22 cellular contexts compared by ENCODE assay signal in genomic region chr20:34624628-34625027, GRCh38. TPM values are rescaled to one million over a fixed set of nuclear protein-coding genes. Genes with fewer than 3 reads are reported as not detected.
DNase-seq lines count a peak whose midpoint lies in the region; ATAC-seq, FAIRE-seq and TF ChIP-seq lines count a peak whose summit lies in the region.
"Had no signal": no experiment of that assay in that cellular context is flagged by ENCODE, and none has a peak within 500 bp of the region (broad histone marks: within the 10 kb centered on the region; RNA-seq: fewer than 3 reads in every experiment).

No MANE protein-coding gene starts in this region.

- POLR2A ChIA-PET in HepG2 (lab: Yijun Ruan, JAX): interaction anchor here (0.7 kb wide), 1 partner anchor 87 kb away, joined by 5 read pairs; no protein-coding TSS in a partner anchor

- BruUV-seq in HepG2 (replicated peaks; lab: Mats Ljungman, UMichigan): no TSS peak

- 75% methylated on average over 3 of the region's 3 CpGs for WGBS in HepG2 (ENCODE audit: low lambda C conversion rate)
- WGBS in right lobe of liver (ENCODE audit: insufficient coverage, low coverage, low lambda C conversion rate, missing lambda C conversion rate): 87% methylated on average over 3 of the region's 3 CpGs
- WGBS in esophagus squamous epithelium, 2 donors: 53 to 63% methylated on average over 2 to 3 of the region's 3 CpGs

- H4K20me1 ChIP-seq in HepG2 (ENCODE audit: insufficient read depth, low read length): no peaks in the 10 kb centered on the region
- H4K20me1 ChIP-seq: BLaER1 had no signal

- H3K79me2 ChIP-seq in HepG2 (ENCODE audit: insufficient read depth, low read length): no peaks in the 10 kb centered on the region

- H3K27ac ChIP-seq in HepG2 (ENCODE audit: extremely low read length, insufficient read depth, low read length) (peak overlapping the region; percentile 30), right lobe of liver (no peak overlapping the region), esophagus squamous epithelium (peak overlapping the region; percentile 40 to 80 (median 70))
- H3K27ac ChIP-seq: BLaER1, pancreas, sigmoid colon, upper lobe of right lung had no signal

- no peak overlapping the region for H3K4me3 Mint-ChIP-seq in glutamatergic neuron (ENCODE audit: unreplicated experiment)
- H3K4me3 Mint-ChIP-seq: activated naive CD4-positive, alpha-beta T cell treated with anti-CD3 and anti-CD28 coated beads, Interleukin-2, amount 50 U/mL, for 24 hours; activated T-cell treated with anti-CD3 and anti-CD28 coated beads, Interleukin-2, amount 50 U/mL, for 72 hours; natural killer cell; T-helper 1 cell treated with Interleukin-12 subunit alpha and Interleukin-12 subunit beta and Interleukin-4 antibody, amounts not matched to agents 30 μg/mL and 1 μg/mL, for 36 hours had no signal

- intact Hi-C loops in HepG2 (cut with micrococcal nuclease; ENCODE audit: unreplicated experiment): loop anchor here (5.0 kb wide), 1 partner anchor 78 kb away; the partner anchor contains the start of gene TP53INP2
- intact Hi-C loops in right lobe of liver (cut with DNase I): no loop called here
- intact Hi-C loops in esophagus squamous epithelium (cut with DNase I): no loop called here

- no peak for TF ChIP-seq RAD21 in HepG2 (CRISPR knock-in tag; IDR thresholded peaks at IDR 0.05)

- no peaks in the 10 kb centered on the region for H3K4me1 Mint-ChIP-seq in glutamatergic neuron (ENCODE audit: low read depth, unreplicated experiment)

- H3K4me3 ChIP-seq in HepG2 (replicated peaks in 1 of 3; ENCODE audit: insufficient read depth in 1 of 3, low read depth in 2 of 3, low read length in 3 of 3) (no peak overlapping the region), right lobe of liver (no peak overlapping the region), esophagus squamous epithelium (no peak overlapping the region)
- H3K4me3 ChIP-seq: BLaER1, pancreas, sigmoid colon, upper lobe of right lung had no signal

- H2AFZ ChIP-seq in HepG2 (ENCODE audit: low read length): no peak overlapping the region

- no peak for TF ChIP-seq POLR2A in HepG2 (IDR thresholded peaks at IDR 0.05; ENCODE audit: insufficient read depth in 1 of 2, low read depth in 2 of 2, low read length in 2 of 2)
- no peak for TF ChIP-seq POLR2A in right lobe of liver (IDR thresholded peaks at IDR 0.05)
- TF ChIP-seq POLR2A in esophagus squamous epithelium (IDR thresholded peaks at IDR 0.05): no peak

- DNase-seq in HepG2 (ENCODE audit: low spot score): no peak
- no peak for DNase-seq in right lobe of liver
- DNase-seq in NCI-H510A treated with DMSO at 0.1 percent for 48 hours (lab: John Stamatoyannopoulos, UW): peak; percentile 39
- no peak for DNase-seq in esophagus squamous epithelium (lab: John Stamatoyannopoulos, UW)
- DNase-seq in glutamatergic neuron: no peak
- no peak for DNase-seq in middle frontal gyrus (ENCODE audit: extremely low spot score, low spot score)
- DNase-seq: activated CD4-positive, alpha-beta T cell treated with anti-CD3 and anti-CD28 coated beads for 48 hours; activated T-cell treated with anti-CD3 and anti-CD28 coated beads, Interleukin-2, amount 50 U/mL, for 72 hours; aorta; Calu3; effector CD4-positive, alpha-beta T cell; left cardiac atrium; natural killer cell; NCI-H187; pancreas; sigmoid colon; upper lobe of right lung had no signal

- peaks cover 4% of the 10 kb centered on the region for H3K36me3 Mint-ChIP-seq in glutamatergic neuron (ENCODE audit: unreplicated experiment)
- H3K36me3 Mint-ChIP-seq: natural killer cell had no signal

- TF ChIP-seq EP300 in HepG2 (IDR thresholded peaks at IDR 0.05; ENCODE audit: low read depth in 2 of 2, low read length in 2 of 2): no peak
- TF ChIP-seq EP300 in HepG2 (CRISPR knock-in tag; IDR thresholded peaks at IDR 0.05; ENCODE audit: borderline replicate concordance): no peak

- H3K27me3 Mint-ChIP-seq in glutamatergic neuron (ENCODE audit: unreplicated experiment): peaks cover 3% of the 10 kb centered on the region
- H3K27me3 Mint-ChIP-seq: activated naive CD4-positive, alpha-beta T cell treated with anti-CD3 and anti-CD28 coated beads, Interleukin-2, amount 50 U/mL, for 24 hours had no signal

- no peak overlapping the region for H3K9ac ChIP-seq in HepG2 (ENCODE audit: insufficient read depth, low read depth, low read length)
- H3K9ac ChIP-seq: BLaER1 had no signal

- CTCF ChIA-PET in HepG2 (lab: Yijun Ruan, JAX; ENCODE audit: low intra/inter-chr PET ratio, low total read pairs): no interaction called here

- no peak for ATAC-seq in HepG2
- no peak for ATAC-seq in right lobe of liver
- ATAC-seq in HG02588 (IDR thresholded peaks at IDR 0.05; ENCODE audit: unreplicated experiment): no peak
- no peak for ATAC-seq in HG03196 (IDR thresholded peaks at IDR 0.05; ENCODE audit: unreplicated experiment)
- ATAC-seq: activated T-cell treated with anti-CD3 and anti-CD28 coated beads, Interleukin-2, amount 50 U/mL, for 72 hours; left cardiac atrium; natural killer cell; pancreas; upper lobe of right lung had no signal

- H3K9me3 Mint-ChIP-seq in glutamatergic neuron (ENCODE audit: unreplicated experiment): no peaks in the 10 kb centered on the region
- H3K9me3 Mint-ChIP-seq: activated naive CD4-positive, alpha-beta T cell treated with anti-CD3 and anti-CD28 coated beads, Interleukin-2, amount 50 U/mL, for 24 hours; activated T-cell treated with anti-CD3 and anti-CD28 coated beads, Interleukin-2, amount 50 U/mL, for 72 hours; natural killer cell; T-helper 1 cell treated with Interleukin-12 subunit alpha and Interleukin-12 subunit beta and Interleukin-4 antibody, amounts not matched to agents 30 μg/mL and 1 μg/mL, for 36 hours had no signal

- in situ Hi-C loops in HepG2 (cut with HindIII; ENCODE audit: extremely low pct_ligation_motif_present, low pct_unique_long_range_greater_than_20kb): loop anchor here (5.0 kb wide), 1 partner anchor 53 kb away; the partner anchor contains the start of gene PIGU

- H3K27me3 ChIP-seq in HepG2 (ENCODE audit: control insufficient read depth in 1 of 2, insufficient read depth in 2 of 2, low read length in 2 of 2) (no peaks in the 10 kb centered on the region), right lobe of liver (no peaks in the 10 kb centered on the region), esophagus squamous epithelium (no peaks in the 10 kb centered on the region)
- H3K27me3 ChIP-seq: BLaER1, pancreas, sigmoid colon, upper lobe of right lung had no signal

- H3K36me3 ChIP-seq in HepG2 (replicated peaks in 1 of 2; ENCODE audit: control insufficient read depth in 1 of 2, insufficient read depth in 2 of 2, low read length in 2 of 2): peaks cover 4 to 28% of the 10 kb centered on the region in 2 experiments
- no peaks in the 10 kb centered on the region for H3K36me3 ChIP-seq in right lobe of liver
- H3K36me3 ChIP-seq in esophagus squamous epithelium: peaks cover 0 to 24% (median 0%) of the 10 kb centered on the region in 3 donors
- H3K36me3 ChIP-seq: pancreas, upper lobe of right lung had no signal

- no peak overlapping the region for H3K27ac Mint-ChIP-seq in glutamatergic neuron (ENCODE audit: unreplicated experiment)
- H3K27ac Mint-ChIP-seq: activated naive CD4-positive, alpha-beta T cell treated with anti-CD3 and anti-CD28 coated beads, Interleukin-2, amount 50 U/mL, for 24 hours; natural killer cell; T-helper 1 cell treated with Interleukin-12 subunit alpha and Interleukin-12 subunit beta and Interleukin-4 antibody, amounts not matched to agents 30 μg/mL and 1 μg/mL, for 36 hours had no signal

- no peak for FAIRE-seq in HepG2 (lab: Jason Lieb, UNC)
- FAIRE-seq: pancreas had no signal

- TF ChIP-seq CTCF in HepG2 (CRISPR knock-in tag; IDR thresholded peaks at IDR 0.05) (no peak), right lobe of liver (IDR thresholded peaks at IDR 0.05) (no peak), esophagus squamous epithelium (IDR thresholded peaks at IDR 0.05) (no peak), glutamatergic neuron (IDR thresholded peaks at IDR 0.05; ENCODE audit: partially characterized antibody, unreplicated experiment) (no peak)

- H3K4me2 ChIP-seq in HepG2 (ENCODE audit: low read depth, low read length): no peak overlapping the region
- H3K4me2 ChIP-seq: BLaER1 had no signal

- H3K9me3 ChIP-seq in HepG2 (ENCODE audit: low read length): no peaks in the 10 kb centered on the region
- H3K9me3 ChIP-seq in right lobe of liver: no peaks in the 10 kb centered on the region
- H3K9me3 ChIP-seq in esophagus squamous epithelium: no peaks in the 10 kb centered on the region
- H3K9me3 ChIP-seq: BLaER1, pancreas, sigmoid colon, upper lobe of right lung had no signal

- H3K4me1 ChIP-seq in HepG2 (ENCODE audit: insufficient read depth, low read length): peaks cover 66% of the 10 kb centered on the region
- H3K4me1 ChIP-seq in right lobe of liver: peaks cover 0 to 8% (median 0%) of the 10 kb centered on the region in 4 donors
- H3K4me1 ChIP-seq in esophagus squamous epithelium: peaks cover 0 to 50% (median 7%) of the 10 kb centered on the region in 3 donors
- H3K4me1 ChIP-seq: pancreas, upper lobe of right lung had no signal

RNA-seq across cellular contexts. Expression of gene PIGU, which starts 52.3 kb away (rescaled TPM):
- total RNA-seq in HepG2 (2016; rRNA removed; fragmentation: Illumina TruSeq; extraction: Trizol): 27.1 and 45.5 TPM in 2 replicates
- 7.9 and 10.2 TPM in 2 replicates for total RNA-seq in HepG2 (2016; cell fraction: cytosol; rRNA removed; fragmentation: Illumina TruSeq; extraction: Trizol; ENCODE audit: low read depth)
- 22.7 and 40.7 TPM in 2 replicates for total RNA-seq in HepG2 (2016; cell fraction: insoluble cytoplasmic fraction; rRNA removed; fragmentation: Illumina TruSeq; extraction: Trizol)
- 13.9 and 15.8 TPM in 2 replicates for total RNA-seq in HepG2 (2016; cell fraction: membrane; rRNA removed; fragmentation: Illumina TruSeq; extraction: Trizol)
- total RNA-seq in HepG2 (2016; cell fraction: nucleus; rRNA removed; fragmentation: Illumina TruSeq; extraction: Trizol): 46.7 and 53.0 TPM in 2 replicates
- polyA plus RNA-seq in HepG2 (2011; rRNA removed): 175 and 231 TPM in 2 replicates
- polyA plus RNA-seq in HepG2 (2011; cell fraction: cytosol; rRNA removed): 173 and 228 TPM in 2 replicates
- 61.5 and 68.6 TPM in 2 replicates for polyA plus RNA-seq in HepG2 (2011; cell fraction: nucleus; rRNA removed)
- polyA plus RNA-seq in HepG2 (2012): 58.5 and 63.1 TPM in 2 replicates
- polyA plus RNA-seq in HepG2 (2016; cell fraction: cytosol; fragmentation: Illumina TruSeq; extraction: Trizol; ENCODE audit: low read depth): 12.5 and 12.8 TPM in 2 replicates
- 38.7 and 42.6 TPM in 2 replicates for polyA plus RNA-seq in HepG2 (2016; cell fraction: insoluble cytoplasmic fraction; fragmentation: Illumina TruSeq; extraction: Trizol; ENCODE audit: low read depth)
- 20.5 and 21.1 TPM in 2 replicates for polyA plus RNA-seq in HepG2 (2016; cell fraction: membrane; fragmentation: Illumina TruSeq; extraction: Trizol; ENCODE audit: low read depth)
- polyA plus RNA-seq in HepG2 (2016; cell fraction: nucleus; fragmentation: Illumina TruSeq; extraction: Trizol; ENCODE audit: insufficient read depth, low read depth): 88.7 and 94.6 TPM in 2 replicates
- polyA minus RNA-seq in HepG2 (2011; rRNA and poly(A)+ RNA removed; ENCODE audit: low replicate concordance): 185 and 339 TPM in 2 replicates
- 49.4 and 49.8 TPM in 2 replicates for polyA minus RNA-seq in HepG2 (2011; cell fraction: cytosol; rRNA and poly(A)+ RNA removed)
- 55.5 and 65.3 TPM in 2 replicates for polyA minus RNA-seq in HepG2 (2011; cell fraction: nucleus; rRNA and poly(A)+ RNA removed)
- 10 to 100 TPM in 2 of 6 experiments, 1 to 10 TPM in 4; 4.0 to 14.9 (median 7.3) TPM for total RNA-seq in right lobe of liver
- total RNA-seq in esophagus squamous epithelium: 10 to 100 TPM; 14.8 to 27.1 (median 17.6) TPM
- 19.4 TPM for total RNA-seq in glutamatergic neuron (ENCODE audit: unreplicated experiment)

Comparison
In these comparisons a context has a peak if more than half of its experiments do, and no peak if none do; other contexts are left out.
1. H3K27ac ChIP-seq: peak in HepG2 (single experiment) and esophagus squamous epithelium (4 of 4); none in right lobe of liver (0 of 3).